ENCODE assay signal across 15 cellular contexts in genomic region chr17:2485543-2485942, GRCh38. TPM values are rescaled to one million over a fixed set of nuclear protein-coding genes. Genes with fewer than 3 reads are reported as not detected.
DNase-seq lines count a peak whose midpoint lies in the region; TF ChIP-seq lines count a peak whose summit lies in the region.
"Had no signal": no experiment of that assay in that cellular context is flagged by ENCODE, and none has a peak within 500 bp of the region (broad histone marks: within the 10 kb centered on the region; RNA-seq: fewer than 3 reads in every experiment).

No MANE protein-coding gene starts in this region.

- H2AFZ ChIP-seq in PC-9 = peak overlapping the region; percentile 58

- H3K27ac ChIP-seq in PC-9 = peak overlapping the region; percentile 72
- H3K27ac ChIP-seq in rectal smooth muscle tissue (ENCODE audit: low read depth, low read length) = no peak overlapping the region

- H3K9ac ChIP-seq in rectal smooth muscle tissue (ENCODE audit: low read length) = no peak overlapping the region

- H3K27me3 Mint-ChIP-seq in Calu3 (ENCODE audit: unreplicated experiment) = no peaks in the 10 kb centered on the region
- H3K27me3 Mint-ChIP-seq: activated CD4-positive, alpha-beta T cell treated with anti-CD3 and anti-CD28 coated beads, Interleukin-2, amount 10 ng/mL, durations not matched to agents 24 days and 14 days; stimulated activated memory B cell treated with anti-CD40 and anti-IgM and Interleukin-4, amounts not matched to agents 10 μg/mL and 1 μg/mL and 100 μg/mL, for 72 hours had no signal

- no peaks in the 10 kb centered on the region for H3K9me3 ChIP-seq in PC-9 (ENCODE audit: insufficient read depth, low read depth)

- no peak overlapping the region for H3K4me3 Mint-ChIP-seq in Calu3 (ENCODE audit: low read depth, unreplicated experiment)
- H3K4me3 Mint-ChIP-seq: activated CD4-positive, alpha-beta T cell treated with anti-CD3 and anti-CD28 coated beads, Interleukin-2, amount 10 ng/mL, durations not matched to agents 24 days and 14 days; stimulated activated memory B cell treated with anti-CD40 and anti-IgM and Interleukin-4, amounts not matched to agents 10 μg/mL and 1 μg/mL and 100 μg/mL, for 72 hours had no signal

- H3K27ac Mint-ChIP-seq in Calu3 (ENCODE audit: unreplicated experiment) = peak overlapping the region; percentile 46
- H3K27ac Mint-ChIP-seq: activated CD4-positive, alpha-beta T cell treated with anti-CD3 and anti-CD28 coated beads, Interleukin-2, amount 10 ng/mL, durations not matched to agents 24 days and 14 days; stimulated activated memory B cell treated with anti-CD40 and anti-IgM and Interleukin-4, amounts not matched to agents 10 μg/mL and 1 μg/mL and 100 μg/mL, for 72 hours had no signal

- H3K36me3 ChIP-seq in PC-9 (ENCODE audit: low read depth) (no peaks in the 10 kb centered on the region), rectal smooth muscle tissue (ENCODE audit: control insufficient read depth, insufficient read depth, low read length) (no peaks in the 10 kb centered on the region)

- H3F3A ChIP-seq in PC-9 (ENCODE audit: insufficient read depth, low read depth) = peaks cover 15% of the 10 kb centered on the region; the same call in 1 of the 2 replicates

- TF ChIP-seq CTCF in Calu3 (IDR thresholded peaks at IDR 0.05; ENCODE audit: unreplicated experiment) (no peak), PC-9 (conservative IDR thresholded peaks at IDR 0.05) (no peak)

- CTCF ChIA-PET in Calu3 (lab: Charles Lee) = no interaction called here
- CTCF ChIA-PET in PC-9 (lab: Charles Lee) = no interaction called here

- no peaks in the 10 kb centered on the region for H3K9me3 Mint-ChIP-seq in Calu3 (ENCODE audit: low read depth, unreplicated experiment)
- H3K9me3 Mint-ChIP-seq: activated CD4-positive, alpha-beta T cell treated with anti-CD3 and anti-CD28 coated beads, Interleukin-2, amount 10 ng/mL, durations not matched to agents 24 days and 14 days; stimulated activated memory B cell treated with anti-CD40 and anti-IgM and Interleukin-4, amounts not matched to agents 10 μg/mL and 1 μg/mL and 100 μg/mL, for 72 hours had no signal

- intact Hi-C loops in Calu3 (cut with micrococcal nuclease; ENCODE audit: unreplicated experiment) (no loop called here), PC-9 (cut with micrococcal nuclease; ENCODE audit: unreplicated experiment) (no loop called here)

- H4K20me1 ChIP-seq in PC-9 (ENCODE audit: insufficient read depth) = peaks cover 24% of the 10 kb centered on the region

- H3K4me1 ChIP-seq in PC-9 (replicated peaks; ENCODE audit: insufficient read depth) (peaks cover 25% of the 10 kb centered on the region), rectal smooth muscle tissue (ENCODE audit: control insufficient read depth, insufficient read depth, low read length) (peaks cover 9% of the 10 kb centered on the region)

- H3K4me3 ChIP-seq in PC-9 = no peak overlapping the region; the same call in 1 of the 2 replicates
- peak overlapping the region; percentile 3 for H3K4me3 ChIP-seq in rectal smooth muscle tissue (ENCODE audit: low read length)

- BruUV-seq in Calu3 (replicated peaks; lab: Mats Ljungman, UMichigan) = no TSS peak
- no TSS peak for BruUV-seq in PC-9 (replicated peaks; lab: Mats Ljungman, UMichigan)

- peaks cover 26% of the 10 kb centered on the region for H3K4me1 Mint-ChIP-seq in Calu3 (ENCODE audit: low read depth, unreplicated experiment)

- no peaks in the 10 kb centered on the region for H3K9me2 ChIP-seq in PC-9 (ENCODE audit: insufficient read depth)

- POLR2A ChIA-PET in PC-9 (lab: Charles Lee; ENCODE audit: unreplicated experiment) = interaction anchor here (0.5 to 0.6 kb wide), 2 partner anchors 108 to 267 kb away, joined by 3 to 6 read pairs; partner anchors contain the start of gene PAFAH1B1

- H3K4me2 ChIP-seq in PC-9 = peak overlapping the region; percentile 66

- DNase-seq in Calu3 = peak; percentile 4
- DNase-seq in PC-9 = peak; percentile 11 to 80
- peak; percentile 51 for DNase-seq in fibroblast of gingiva (ENCODE audit: low read depth)
- no peak for DNase-seq in HuH-7 (ENCODE audit: low spot score)
- no peak for DNase-seq in germinal center (ENCODE audit: low spot score)
- no peak for DNase-seq in DMS53 (lab: John Stamatoyannopoulos, UW)
- no peak for DNase-seq in NCI-H187 treated with DMSO at 0.1 percent for 48 hours (lab: John Stamatoyannopoulos, UW)
- DNase-seq: activated CD4-positive, alpha-beta T cell treated with anti-CD3 and anti-CD28 coated beads, Interleukin-2, amount 10 ng/mL, durations not matched to agents 24 days and 14 days; activated gamma-delta T cell; cerebellar nuclear complex; NCI-H774; stimulated activated CD4-positive, alpha-beta T cell treated with anti-CD3 and anti-CD28 coated beads, Interleukin-2, amount 100 ng/mL, for 24 hours; SW 1271 had no signal

- H3K27me3 ChIP-seq in PC-9 (ENCODE audit: insufficient read depth, low read depth) = no peaks in the 10 kb centered on the region
- H3K27me3 ChIP-seq in rectal smooth muscle tissue (ENCODE audit: control insufficient read depth, insufficient read depth, low read length) = no peaks in the 10 kb centered on the region

- H3K36me3 Mint-ChIP-seq in Calu3 (ENCODE audit: insufficient read depth, unreplicated experiment) = no peaks in the 10 kb centered on the region

- H3K79me2 ChIP-seq in PC-9 (ENCODE audit: low read depth) = peaks cover 89% of the 10 kb centered on the region

RNA-seq across cellular contexts. Expression of gene METTL16, which starts 26.1 kb away (rescaled TPM):
- 27.8 and 28.6 TPM in 2 replicates for total RNA-seq in Calu3 (2022)
- 40.2 and 46.2 TPM in 2 replicates for total RNA-seq in PC-9 (2021)

Comparison
In these comparisons a context has a peak if more than half of its experiments do, and no peak if none do; other contexts are left out.
1. DNase-seq: peak in Calu3 (single experiment), PC-9 (2 of 2) and fibroblast of gingiva (single experiment); none in HuH-7 (single experiment), germinal center (single experiment), DMS53 (single experiment) and NCI-H187 treated with DMSO at 0.1 percent for 48 hours (single experiment).